In the genomic region with DNA sequence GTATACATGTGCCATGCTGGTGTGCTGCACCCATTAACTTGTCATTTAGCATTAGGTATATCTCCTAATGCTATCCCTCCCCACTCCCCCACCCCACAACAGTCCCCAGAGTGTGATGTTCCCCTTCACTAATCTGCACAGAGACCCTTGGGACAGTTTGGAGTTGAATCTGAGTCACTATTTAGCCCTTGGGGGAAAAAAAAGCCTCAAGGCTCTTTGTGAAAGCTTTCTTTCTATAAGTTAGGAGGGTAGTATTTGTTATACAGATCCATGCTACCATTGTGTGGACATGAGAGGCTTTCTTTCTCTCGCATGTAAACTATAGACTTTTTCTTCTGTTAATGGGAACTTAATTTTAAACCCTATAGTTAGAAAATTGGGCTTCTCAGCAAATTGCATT, we compare ENCODE assay signal across 6 cellular contexts. TPM values are rescaled to one million over a fixed set of nuclear protein-coding genes. Genes with fewer than 3 reads are reported as not detected.
DNase-seq lines count a peak whose midpoint lies in the region; ATAC-seq, FAIRE-seq and TF ChIP-seq lines count a peak whose summit lies in the region.
"Not testable (repeated sequence)": the region's sequence is repeated elsewhere in the genome, so short reads cannot be mapped to it uniquely, and the experiment has no call there.

No MANE protein-coding gene starts in this region.

- TF ChIP-seq CTCF in GM12878 (IDR thresholded peaks at IDR 0.05 in 2 of 3, conservative IDR thresholded peaks at IDR 0.05 in 1 of 3; ENCODE audit: control insufficient read depth in 2 of 3, extremely low read depth in 1 of 3, insufficient read depth in 1 of 3, low read depth in 3 of 3, low read length in 3 of 3), result not testable (repeated sequence)

- CTCF ChIA-PET in GM12878 (lab: Yijun Ruan, JAX), result not testable (repeated sequence)

- intact Hi-C loops in GM12878 (cut with micrococcal nuclease; ENCODE audit: unreplicated experiment), result not testable (repeated sequence)

- H3K9me3 ChIP-seq in HAP-1; HUES64 (ENCODE audit: insufficient read depth, low read depth, low read length); NT2/D1 (ENCODE audit: insufficient read depth, low read length); GM12878 (replicated peaks; ENCODE audit: control insufficient read depth, insufficient read depth, low read length): not testable (repeated sequence)

- 0 out of 2 replicates have a peak overlapping the region, but pooled peaks have one; percentile 23 for H3K27ac ChIP-seq in HUES64 (ENCODE audit: low read depth, low read length)
- H3K27ac ChIP-seq in GM12878 (ENCODE audit: control insufficient read depth, insufficient read depth), result not testable (repeated sequence)

- not testable (repeated sequence) for H3K79me2 ChIP-seq in GM12878 (ENCODE audit: control insufficient read depth, insufficient read depth, low read length)

- in situ Hi-C loops in HAP-1 (cut with MboI; ENCODE audit: low sequenced_read_pairs), result loop anchor here (5.0 kb wide), 1 partner anchor 41 kb away; a partner anchor contains a TSS
- in situ Hi-C loops in GM12878 (cut with MboI), result not testable (repeated sequence)

- H3K36me3 ChIP-seq in HAP-1 (replicated peaks); HUES64 (ENCODE audit: insufficient read depth, low read length); NT2/D1 (ENCODE audit: insufficient read depth, insufficient read length, low read length); GM12878 (ENCODE audit: control insufficient read depth in 2 of 2, insufficient read depth in 2 of 2, low read length in 1 of 2): not testable (repeated sequence)

- H3K9ac ChIP-seq in HUES64 (ENCODE audit: low read depth, low read length); NT2/D1 (ENCODE audit: insufficient read length, low read depth); GM12878 (ENCODE audit: control insufficient read depth, insufficient read depth, low read length): not testable (repeated sequence)

- not testable (repeated sequence) for FAIRE-seq in GM12878 (lab: Jason Lieb, UNC)

- TF ChIP-seq EP300 in GM12878 (IDR thresholded peaks at IDR 0.05; ENCODE audit: borderline replicate concordance in 1 of 2, control insufficient read depth in 1 of 2, low read depth in 2 of 2, low read length in 2 of 2), result not testable (repeated sequence)

- not testable (repeated sequence) for TF ChIP-seq POLR2A in GM12878 (IDR thresholded peaks at IDR 0.05; ENCODE audit: low read depth, low read length)

- RAD21 ChIA-PET in GM12878 (lab: Charles Lee; ENCODE audit: unreplicated experiment), result interaction anchor here (1.0 kb wide), 1 partner anchor 13 kb away, joined by 3 read pairs; no protein-coding TSS in a partner anchor

- BruUV-seq in GM12878 (replicated peaks; lab: Mats Ljungman, UMichigan), result not testable (repeated sequence)

- WGBS in HUES64, result no CpG with 5 or more reads among the region's 1 CpG
- WGBS in GM12878 (ENCODE audit: insufficient coverage, insufficient replicate concordance, low lambda C conversion rate, missing lambda C conversion rate), result 0% methylated on average over 1 of the region's 1 CpG

- SMC1A ChIA-PET in GM12878 (lab: Charles Lee; ENCODE audit: uncharacterized antibody, unreplicated experiment), result interaction anchor here (1.3 kb wide), 1 partner anchor 9 kb away, joined by 3 read pairs; no protein-coding TSS in a partner anchor

- POLR2A ChIA-PET in GM12878 (lab: Charles Lee), result interaction anchor here (1.4 kb wide), 1 partner anchor 40 kb away, joined by 7 read pairs; a partner anchor contains a TSS

- H3K4me1 ChIP-seq in HAP-1, result peaks cover 17% of the 10 kb centered on the region
- H3K4me1 ChIP-seq in HUES64 (ENCODE audit: insufficient read depth, low read length); NT2/D1 (ENCODE audit: insufficient read depth, insufficient read length); GM12878 (ENCODE audit: control insufficient read depth, insufficient read depth, low read length): not testable (repeated sequence)

- not testable (repeated sequence) for H3K27me3 ChIP-seq in HAP-1 (ENCODE audit: low read depth); HUES64 (ENCODE audit: insufficient read depth, low read length); NT2/D1 (ENCODE audit: insufficient read depth, insufficient read length); GM12878 (replicated peaks in 1 of 2; ENCODE audit: control insufficient read depth in 2 of 2, insufficient read depth in 2 of 2, low read length in 1 of 2)

- not testable (repeated sequence) for H2AFZ ChIP-seq in GM12878 (ENCODE audit: control insufficient read depth, low read depth, low read length)

- ATAC-seq in GM12878, result peak; percentile 59

- not testable (repeated sequence) for TF ChIP-seq RAD21 in GM12878 (IDR thresholded peaks at IDR 0.05; ENCODE audit: insufficient read depth, low read depth, low read length)

- not testable (repeated sequence) for H3K4me3 ChIP-seq in HAP-1; HUES64 (ENCODE audit: low read length); NT2/D1 (ENCODE audit: insufficient read length, low read depth); GM12878

- H3K4me2 ChIP-seq in GM12878 (ENCODE audit: control insufficient read depth, insufficient read depth), result not testable (repeated sequence)

- not testable (repeated sequence) for H4K20me1 ChIP-seq in GM12878 (ENCODE audit: control insufficient read depth, insufficient read depth)

- peak; percentile 2 for DNase-seq in ELF-1 (ENCODE audit: low read depth, low spot score)
- peak; percentile 71 to 96 for DNase-seq in HAP-1 (ENCODE audit: low spot score in 2 of 2)
- peak; percentile 65 to 80 for DNase-seq in NCI-H1930 (lab: John Stamatoyannopoulos, UW)
- DNase-seq in NT2/D1 (ENCODE audit: low read depth, low spot score), result peak; percentile 16
- DNase-seq in GM12878 (ENCODE audit: low read depth, low spot score), result not testable (repeated sequence)

TF ChIP-seq in GM12878, 131 proteins besides CTCF, POLR2A, EP300 and RAD21:
- peak; percentile 72 for TF ChIP-seq MEF2B (IDR thresholded peaks at IDR 0.05; ENCODE audit: partially characterized antibody, poor library complexity, severe bottlenecking)

RNA-seq across cellular contexts. Expression of a gene that starts 40.1 kb away (rescaled TPM):
- 1.7 TPM for polyA plus RNA-seq in HUES64 (2013, experiment 1 of 2)
- polyA plus RNA-seq in HUES64 (2013, experiment 2 of 2), result 2.3 TPM
- total RNA-seq in GM12878 (2013; cell fraction: nucleolus; rRNA removed), result 28.4 and 29.3 TPM in 2 replicates
- 2.0 and 3.5 TPM in 2 replicates for total RNA-seq in GM12878 (2014; rRNA removed)
- total RNA-seq in GM12878 (2014; rRNA removed; fragmentation: Illumina TruSeq; extraction: Trizol), result 6.0 and 7.2 TPM in 2 replicates
- 2.1 and 4.0 TPM in 2 replicates for total RNA-seq in GM12878 (2021)
- polyA plus RNA-seq in GM12878 (2011; ENCODE audit: low read depth), result 1.7 TPM
- 3.0 and 3.9 TPM in 2 replicates for polyA plus RNA-seq in GM12878 (2011; rRNA removed)
- polyA plus RNA-seq in GM12878 (2011; cell fraction: cytosol; rRNA removed), result 0.97 and 1.6 TPM in 2 replicates
- 5.0 and 5.1 TPM in 2 replicates for polyA plus RNA-seq in GM12878 (2011; cell fraction: nucleus; rRNA removed)
- 1.0 and 1.9 TPM in 2 replicates for polyA plus RNA-seq in GM12878 (2012)
- 2.4 and 2.6 TPM in 2 replicates for polyA plus RNA-seq in GM12878 (2014; fragmentation: Illumina TruSeq; extraction: Trizol)
- polyA plus RNA-seq in GM12878 (2014; fragmentation: Nextera tagmentation; extraction: Ambion mirVana), result 1 to 10 TPM in 1 of 2 experiments, under 1 TPM in 1; 1.00 to 1.1 TPM
- 1.4 and 2.6 TPM in 2 replicates for polyA plus RNA-seq in GM12878 (2014; rRNA removed)
- 1 to 10 TPM; 2.9 to 3.8 TPM for polyA plus RNA-seq in GM12878 (2016; fragmentation: Nextera tagmentation; extraction: Ambion mirVana)
- polyA minus RNA-seq in GM12878 (2011; rRNA and poly(A)+ RNA removed), result 7.9 and 10.1 TPM in 2 replicates
- polyA minus RNA-seq in GM12878 (2011; cell fraction: cytosol; rRNA and poly(A)+ RNA removed), result 1.6 and 1.9 TPM in 2 replicates
- polyA minus RNA-seq in GM12878 (2011; cell fraction: nucleus; rRNA and poly(A)+ RNA removed), result 16.8 and 26.1 TPM in 2 replicates
